25 cellular contexts compared by ENCODE assay signal in genomic region chr10:69873141-69873540, GRCh38.
DNase-seq lines count a peak whose midpoint lies in the region; FAIRE-seq and TF ChIP-seq lines count a peak whose summit lies in the region.
"Had no signal": no experiment of that assay in that cellular context is flagged by ENCODE, and none has a peak within 500 bp of the region (broad histone marks: within the 10 kb centered on the region; RNA-seq: fewer than 3 reads in every experiment).

No MANE protein-coding gene starts in this region.

- no peak overlapping the region for H3K56ac ChIP-seq in H9 (ENCODE audit: insufficient read length, low read depth, low read length)

- no peaks in the 10 kb centered on the region for H3K79me2 ChIP-seq in H9 (ENCODE audit: insufficient read depth, low read length)

- H3K27me3 Mint-ChIP-seq in H9 (ENCODE audit: low read depth) = peaks cover 10% of the 10 kb centered on the region

- no peak overlapping the region for H3K9ac ChIP-seq in H9 (ENCODE audit: extremely low read depth, insufficient read length, low read length)
- H3K9ac ChIP-seq in neuronal stem cell (ENCODE audit: low read depth, low read length, poor library complexity) = no peak overlapping the region

- FAIRE-seq in HTR-8/SVneo (lab: Jason Lieb, UNC) = no peak
- FAIRE-seq: A549, G401.6, HepG2 had no signal

- H3K27me3 ChIP-seq in H9 (ENCODE audit: insufficient read depth, low read length) (no peaks in the 10 kb centered on the region; the same call in 1 of the 2 replicates), neuronal stem cell (ENCODE audit: control insufficient read depth in 3 of 3, insufficient read depth in 3 of 3, low read depth in 1 of 3, low read length in 3 of 3) (peaks cover 0 to 2% (median 0%) of the 10 kb centered on the region in 3 experiments)
- H3K27me3 ChIP-seq: SJCRH30 had no signal

- H2BK5ac ChIP-seq in H9 (ENCODE audit: insufficient read length, low read length) (no peak overlapping the region), neuronal stem cell (ENCODE audit: low read length) (no peak overlapping the region)

- H3K9me3 Mint-ChIP-seq in H9 = no peaks in the 10 kb centered on the region
- H3K9me3 Mint-ChIP-seq: CD4-positive, alpha-beta memory T cell had no signal

- no peak overlapping the region for H2BK120ac ChIP-seq in H9 (ENCODE audit: low read depth, low read length, poor library complexity, severe bottlenecking)
- H2BK120ac ChIP-seq in neuronal stem cell (ENCODE audit: low read depth, low read length) = no peak overlapping the region

- DNase-seq in H9 (no peak), astrocyte of the hippocampus (ENCODE audit: low read depth, low spot score) (peak; percentile 44), fibroblast of peridontal ligament (ENCODE audit: extremely low read depth) (peak; percentile 47), neuronal stem cell (ENCODE audit: low spot score) (no peak), germinal center (ENCODE audit: low spot score) (no peak), kidney glomerular epithelial cell (lab: John Stamatoyannopoulos, UW) (no peak), HTR-8/SVneo (ENCODE audit: insufficient read length, low spot score) (no peak)
- DNase-seq in activated CD8-positive, alpha-beta memory T cell treated with anti-CD3 and anti-CD28 coated beads, Interleukin-2, amount 50 U/mL, for 48 hours = no peak
- DNase-seq: C1 segment of cervical spinal cord; CD4-positive, alpha-beta memory T cell; COR-L47; Karpas-422; NCI-H1092; NCI-H1417 treated with DMSO at 0.1 percent for 48 hours; NCI-H1694 treated with DMSO at 0.1 percent for 48 hours; NCI-H2081; NCI-H2171; NCI-H345; NCI-H524; NCI-H748 treated with DMSO at 0.1 percent for 48 hours; PC-9; SJCRH30 had no signal

- H3K4me1 ChIP-seq in H9 (ENCODE audit: insufficient read depth, low read length) (peaks cover 36% of the 10 kb centered on the region), neuronal stem cell (ENCODE audit: control insufficient read depth in 2 of 2, insufficient read depth in 1 of 2, low read depth in 1 of 2, low read length in 2 of 2) (peaks cover 13 to 19% of the 10 kb centered on the region in 2 donors)
- H3K4me1 ChIP-seq: SJCRH30 had no signal

- H3K4me3 Mint-ChIP-seq in H9 = no peak overlapping the region
- H3K4me3 Mint-ChIP-seq: CD4-positive, alpha-beta memory T cell had no signal

- no peaks in the 10 kb centered on the region; a peak in 1 of 7 replicates for H3K36me3 Mint-ChIP-seq in H9 (ENCODE audit: insufficient read depth in 1 of 3, low read depth in 3 of 3)
- H3K36me3 Mint-ChIP-seq: CD4-positive, alpha-beta memory T cell had no signal

- H3K23ac ChIP-seq in H9 (ENCODE audit: insufficient read length, low read depth, low read length) (no peak overlapping the region), neuronal stem cell (ENCODE audit: low read depth, low read length, poor library complexity) (no peak overlapping the region)

- no peak overlapping the region for H4K91ac ChIP-seq in H9 (ENCODE audit: insufficient read length, low read depth, low read length)
- no peak overlapping the region for H4K91ac ChIP-seq in neuronal stem cell (ENCODE audit: low read depth, low read length, poor library complexity)

- H4K5ac ChIP-seq in H9 (ENCODE audit: insufficient read length, low read depth, low read length) = no peak overlapping the region

- H3K18ac ChIP-seq in H9 (ENCODE audit: insufficient read length, low read depth, low read length) (no peak overlapping the region), neuronal stem cell (ENCODE audit: low read length) (no peak overlapping the region)

- H2AK5ac ChIP-seq in H9 (ENCODE audit: insufficient read length, low read length) (no peak overlapping the region), neuronal stem cell (ENCODE audit: low read depth, low read length) (no peak overlapping the region)

- H3K23me2 ChIP-seq in H9 (ENCODE audit: insufficient read length, low read depth, low read length, poor library complexity, severe bottlenecking) = no peaks in the 10 kb centered on the region

- H3K79me1 ChIP-seq in H9 (ENCODE audit: insufficient read depth, low read depth, low read length, poor library complexity, severe bottlenecking) (no peaks in the 10 kb centered on the region), neuronal stem cell (ENCODE audit: low read depth, low read length) (no peaks in the 10 kb centered on the region)

- H4K20me1 ChIP-seq in H9 (ENCODE audit: control insufficient read depth, insufficient read depth, insufficient read length) = no peaks in the 10 kb centered on the region

- H3K4ac ChIP-seq in H9 (ENCODE audit: low read depth, low read length) (no peak overlapping the region), neuronal stem cell (ENCODE audit: low read length) (no peak overlapping the region)

- H3K4me2 ChIP-seq in H9 (ENCODE audit: insufficient read depth, insufficient read length, low read length) (no peak overlapping the region), neuronal stem cell (ENCODE audit: insufficient read depth, low read length, poor library complexity, severe bottlenecking) (no peak overlapping the region)
- H3K4me2 ChIP-seq: A549, PC-9 had no signal

- H3T11ph ChIP-seq in H9 (ENCODE audit: low read length) = no peak overlapping the region

- peaks cover 82 to 85% of the 10 kb centered on the region in 2 experiments for H3K4me1 Mint-ChIP-seq in H9
- H3K4me1 Mint-ChIP-seq: CD4-positive, alpha-beta memory T cell had no signal

- H3K9me3 ChIP-seq in H9 (ENCODE audit: control insufficient read depth, low read depth, low read length) (no peaks in the 10 kb centered on the region), neuronal stem cell (replicated peaks in 1 of 2; ENCODE audit: control insufficient read depth in 2 of 2, insufficient read depth in 1 of 2, low read depth in 1 of 2, low read length in 2 of 2) (no peaks in the 10 kb centered on the region)
- H3K9me3 ChIP-seq: A549, SJCRH30 had no signal

- H2BK15ac ChIP-seq in H9 (ENCODE audit: low read depth, low read length) (no peak overlapping the region), neuronal stem cell (ENCODE audit: low read length) (no peak overlapping the region)

- no peak overlapping the region for H3K4me3 ChIP-seq in neuronal stem cell (ENCODE audit: low read length in 2 of 2)
- H3K4me3 ChIP-seq: A549, PC-9, SJCRH30 had no signal

- H4K8ac ChIP-seq in H9 (replicated peaks; ENCODE audit: insufficient read length, low read depth, low read length) (no peak overlapping the region), neuronal stem cell (ENCODE audit: low read depth, low read length) (no peak overlapping the region)

- WGBS in H9 (ENCODE audit: extremely low coverage, insufficient read length, low lambda C conversion rate) = no CpG with 5 or more reads among the region's 4 CpGs
- WGBS in neuronal stem cell (ENCODE audit: extremely low coverage in 2 of 2, insufficient read length in 2 of 2, insufficient replicate concordance in 1 of 2), 2 donors = no CpG with 5 or more reads among the region's 4 CpGs

- no peak overlapping the region for H3K14ac ChIP-seq in H9 (ENCODE audit: insufficient read depth, low read length)
- H3K14ac ChIP-seq in neuronal stem cell (ENCODE audit: low read length) = no peak overlapping the region

- H3K36me3 ChIP-seq in neuronal stem cell (replicated peaks in 1 of 2; ENCODE audit: control insufficient read depth in 2 of 2, insufficient read depth in 2 of 2, low read length in 2 of 2) = no peaks in the 10 kb centered on the region
- H3K36me3 ChIP-seq: SJCRH30 had no signal

- peak overlapping the region; percentile 4 to 19 (median 15); a peak in 5 of 7 replicates for H3K27ac Mint-ChIP-seq in H9
- H3K27ac Mint-ChIP-seq: CD4-positive, alpha-beta memory T cell had no signal

- no peak overlapping the region for H2BK12ac ChIP-seq in H9 (ENCODE audit: insufficient read length, low read depth, low read length)
- H2BK12ac ChIP-seq in neuronal stem cell (ENCODE audit: low read length) = no peak overlapping the region

- TF ChIP-seq CTCF in H9 (conservative IDR thresholded peaks at IDR 0.05) = no peak

- H2BK20ac ChIP-seq in H9 (ENCODE audit: low read depth, low read length, poor library complexity, severe bottlenecking) = no peak overlapping the region

- H2AFZ ChIP-seq in H9 (ENCODE audit: low read length) (no peak overlapping the region), neuronal stem cell (ENCODE audit: low read length) (peak overlapping the region; percentile 54)
- H2AFZ ChIP-seq: PC-9 had no signal

- H3K27ac ChIP-seq in H9 (ENCODE audit: insufficient read length, low read depth, low read length) (no peak overlapping the region), neuronal stem cell (replicated peaks; ENCODE audit: low read length) (no peak overlapping the region)
- H3K27ac ChIP-seq: A549, PC-9, SJCRH30 had no signal

Comparison
In these comparisons a context has a peak if more than half of its experiments do, and no peak if none do; other contexts are left out.
1. DNase-seq: peak in astrocyte of the hippocampus (single experiment) and fibroblast of peridontal ligament (single experiment); none in H9 (single experiment), neuronal stem cell (single experiment), germinal center (single experiment), activated CD8-positive, alpha-beta memory T cell treated with anti-CD3 and anti-CD28 coated beads, Interleukin-2, amount 50 U/mL, for 48 hours (single experiment), kidney glomerular epithelial cell (single experiment) and HTR-8/SVneo (single experiment).